In genomic region chr1:179612361-179612760, GRCh38 we compare ENCODE assay signal across 25 cellular contexts.
"Had no signal": no experiment of that assay in that cellular context is flagged by ENCODE, and none has a peak within 500 bp of the region (broad histone marks: within the 10 kb centered on the region; RNA-seq: fewer than 3 reads in every experiment).

No MANE protein-coding gene starts in this region.

- H3K27me3 ChIP-seq: neural progenitor cell, ovary, sigmoid colon, stomach, thyroid gland, tibial nerve, upper lobe of left lung, vagina had no signal

- H3K9ac ChIP-seq: neural progenitor cell, parathyroid adenoma had no signal

- H3K27ac ChIP-seq: neural progenitor cell, ovary, parathyroid adenoma, psoas muscle, right lobe of liver, sigmoid colon, stomach, thoracic aorta, thyroid gland, tibial nerve, upper lobe of left lung, vagina had no signal

- H3K4me1 ChIP-seq: neural progenitor cell, parathyroid adenoma, psoas muscle, right lobe of liver, sigmoid colon, stomach, thyroid gland, tibial nerve, upper lobe of left lung, vagina had no signal

- ATAC-seq: natural killer cell; psoas muscle; right cardiac atrium; right lobe of liver; stimulated activated effector memory CD8-positive, alpha-beta T cell treated with anti-CD3 and anti-CD28 coated beads, Interleukin-12 subunit alpha, Interleukin-12 subunit beta, amount 100 ng/mL, for 72 hours; stimulated activated naive B cell treated with anti-CD40 and anti-IgM and Interleukin-4, amounts not matched to agents 10 μg/mL and 1 μg/mL and 100 μg/mL, for 72 hours had no signal

- H3K4me3 ChIP-seq: neural progenitor cell, ovary, psoas muscle, right lobe of liver, sigmoid colon, stomach, thoracic aorta, thyroid gland, tibial nerve, upper lobe of left lung, vagina had no signal

- H3K79me2 ChIP-seq: parathyroid adenoma had no signal

- H3K4me2 ChIP-seq: neural progenitor cell had no signal

- DNase-seq: natural killer cell; occipital lobe; ovary; posterior cingulate gyrus; psoas muscle; right cardiac atrium; right lobe of liver; sigmoid colon; small intestine; stimulated activated CD4-positive, alpha-beta T cell treated with anti-CD3 and anti-CD28 coated beads, Interleukin-15, amount 100 ng/mL, for 24 hours; stimulated activated CD4-positive, alpha-beta T cell treated with anti-CD3 and anti-CD28 coated beads, Interleukin-2, amount 100 ng/mL, for 24 hours; stimulated activated CD4-positive, alpha-beta T cell treated with anti-CD3 and anti-CD28 coated beads, Interleukin-2, amount 100 ng/mL, for 48 hours; stimulated activated CD4-positive, alpha-beta T cell treated with anti-CD3 and anti-CD28 coated beads, Interleukin-4, amount 100 ng/mL, for 24 hours; stimulated activated naive B cell treated with anti-CD40 and anti-IgM and Interleukin-4, amounts not matched to agents 10 μg/mL and 1 μg/mL and 100 μg/mL, for 72 hours; stimulated activated naive CD4-positive, alpha-beta T cell treated with Interleukin-2 at 50 U/mL for 16 hours; stomach; thyroid gland; trophoblast cell; upper lobe of left lung had no signal

- H2AFZ ChIP-seq: neural progenitor cell, parathyroid adenoma had no signal

- H3K9me3 ChIP-seq: ovary, psoas muscle, right lobe of liver, sigmoid colon, stomach, thoracic aorta, thyroid gland, tibial nerve, upper lobe of left lung, vagina had no signal

- H3K36me3 ChIP-seq: neural progenitor cell, ovary, right lobe of liver, sigmoid colon, stomach, thoracic aorta, thyroid gland, tibial nerve, upper lobe of left lung, vagina had no signal
